Comparison of ENCODE assay signal across 20 cellular contexts in the genomic region with DNA sequence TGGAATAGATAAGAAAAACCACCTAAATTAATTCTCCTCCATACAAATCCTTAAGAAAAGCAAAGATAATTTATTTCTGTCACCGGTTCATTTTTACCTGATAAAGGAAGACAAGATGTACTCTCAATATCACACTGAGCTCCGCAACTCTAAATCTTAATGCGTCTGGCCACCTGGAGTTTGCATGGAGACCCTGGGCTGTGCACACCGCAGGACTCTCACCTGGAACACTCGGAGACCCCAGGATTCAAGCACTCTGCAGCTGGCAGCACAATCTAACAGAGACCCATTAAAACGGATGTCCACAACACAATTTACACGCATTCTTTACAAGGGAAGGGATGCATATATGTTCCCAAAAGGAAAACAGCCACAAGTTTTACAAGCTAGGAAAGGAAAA.
DNase-seq lines count a peak whose midpoint lies in the region; ATAC-seq and TF ChIP-seq lines count a peak whose summit lies in the region.
"Had no signal": no experiment of that assay in that cellular context is flagged by ENCODE, and none has a peak within 500 bp of the region (broad histone marks: within the 10 kb centered on the region; RNA-seq: fewer than 3 reads in every experiment).

No MANE protein-coding gene starts in this region.

- H3K9me3 Mint-ChIP-seq in WTC11 (no peaks in the 10 kb centered on the region), nephron progenitor cell (no peaks in the 10 kb centered on the region)
- no peaks in the 10 kb centered on the region for H3K9me3 Mint-ChIP-seq in activated CD8-positive, alpha-beta memory T cell treated with anti-CD3 and anti-CD28 coated beads, Interleukin-2, amount 10 ng/mL, durations not matched to agents 7 days and 5 days (ENCODE audit: low read depth)
- H3K9me3 Mint-ChIP-seq: CD8-positive, alpha-beta T cell; IgD-negative memory B cell had no signal

- H3K4me3 Mint-ChIP-seq in WTC11 (no peak overlapping the region), nephron progenitor cell (no peak overlapping the region)
- no peak overlapping the region for H3K4me3 Mint-ChIP-seq in activated CD8-positive, alpha-beta memory T cell treated with anti-CD3 and anti-CD28 coated beads, Interleukin-2, amount 10 ng/mL, durations not matched to agents 7 days and 5 days
- H3K4me3 Mint-ChIP-seq: B cell; CD8-positive, alpha-beta T cell; IgD-negative memory B cell had no signal

- H3K36me3 ChIP-seq in HEK293 (ENCODE audit: control insufficient read depth in 2 of 2, insufficient read depth in 1 of 2, low read length in 2 of 2) = peaks cover 0 to 4% of the 10 kb centered on the region in 2 experiments; a peak in 1 of 3 replicates

- 0 out of 2 replicates have a peak, but pooled peaks cover 3% of the 10 kb centered on the region for H3K4me1 ChIP-seq in HEK293 (ENCODE audit: control insufficient read depth, insufficient read depth, low read length)

- DNase-seq in WTC11 (ENCODE audit: low spot score) = no peak
- no peak for DNase-seq in nephron progenitor cell
- DNase-seq in activated CD8-positive, alpha-beta memory T cell treated with anti-CD3 and anti-CD28 coated beads for 24 hours = no peak
- no peak for DNase-seq in activated CD8-positive, alpha-beta memory T cell treated with anti-CD3 and anti-CD28 coated beads, Interleukin-2, amount 10 ng/mL, durations not matched to agents 7 days and 5 days
- DNase-seq in NCI-H1694 (lab: John Stamatoyannopoulos, UW) = no peak
- DNase-seq: Calu3; CD8-positive, alpha-beta T cell; DMS 273 treated with DMSO at 0.1 percent for 48 hours; DMS53; DND-41; EL; GM23248; HCEC 1CT had no signal

- no peaks in the 10 kb centered on the region for H3K9me3 ChIP-seq in HEK293 (ENCODE audit: control insufficient read depth, insufficient read depth, low read depth, low read length)
- H3K9me3 ChIP-seq: BLaER1 treated with 17β-estradiol and CSF1 and Interleukin-3, amounts not matched to agents 10 nM and 100 nM had no signal

- H3K4me3 ChIP-seq in HEK293 (ENCODE audit: low read depth, low read length) = no peak overlapping the region
- H3K4me3 ChIP-seq: BLaER1 treated with 17β-estradiol and CSF1 and Interleukin-3, amounts not matched to agents 10 nM and 100 nM; GM12878; GM23248 had no signal

- H3K27ac Mint-ChIP-seq in WTC11 = peak overlapping the region; percentile 42
- peak overlapping the region; percentile 68 for H3K27ac Mint-ChIP-seq in nephron progenitor cell
- H3K27ac Mint-ChIP-seq in activated CD8-positive, alpha-beta memory T cell treated with anti-CD3 and anti-CD28 coated beads, Interleukin-2, amount 10 ng/mL, durations not matched to agents 7 days and 5 days = no peak overlapping the region
- H3K27ac Mint-ChIP-seq: B cell; CD8-positive, alpha-beta T cell; IgD-negative memory B cell had no signal

- TF ChIP-seq CTCF in HEK293 (tag by site-specific recombination; IDR thresholded peaks at IDR 0.05) = no peak
- TF ChIP-seq CTCF in WTC11 (IDR thresholded peaks at IDR 0.05) = no peak
- TF ChIP-seq CTCF in nephron progenitor cell (IDR thresholded peaks at IDR 0.05) = no peak

- CTCF ChIA-PET in HEK293 (lab: Yijun Ruan, JAX) = no interaction called here
- CTCF ChIA-PET in WTC11 (lab: Charles Lee) = interaction anchor here (0.6 to 2.5 kb wide), 2 partner anchors 24 to 236 kb away, joined by 3 to 8 read pairs; no protein-coding TSS in a partner anchor
- CTCF ChIA-PET in activated CD8-positive, alpha-beta memory T cell treated with anti-CD3 and anti-CD28 coated beads, Interleukin-2, amount 10 ng/mL, durations not matched to agents 7 days and 5 days (lab: Charles Lee) = no interaction called here

- POLR2A ChIA-PET in HEK293 (lab: Yijun Ruan, JAX) (no interaction called here), WTC11 (lab: Charles Lee) (no interaction called here)

- ATAC-seq in WTC11 = no peak
- ATAC-seq in HG02642 (IDR thresholded peaks at IDR 0.05; ENCODE audit: poor library complexity, unreplicated experiment) = no peak
- ATAC-seq in activated CD8-positive, alpha-beta memory T cell treated with anti-CD3 and anti-CD28 coated beads, Interleukin-2, amount 10 ng/mL, durations not matched to agents 7 days and 5 days = no peak
- ATAC-seq: CD8-positive, alpha-beta T cell; GM12878; HepG2 had no signal

- no peak overlapping the region for H3K27ac ChIP-seq in HEK293 (ENCODE audit: extremely low read depth, low read depth, low read length)
- H3K27ac ChIP-seq: BLaER1 treated with 17β-estradiol and CSF1 and Interleukin-3, amounts not matched to agents 10 nM and 100 nM; GM23248 had no signal

- H3K36me3 Mint-ChIP-seq in WTC11 = no peaks in the 10 kb centered on the region
- H3K36me3 Mint-ChIP-seq in nephron progenitor cell (ENCODE audit: low read depth) = peaks cover 17% of the 10 kb centered on the region
- no peaks in the 10 kb centered on the region for H3K36me3 Mint-ChIP-seq in activated CD8-positive, alpha-beta memory T cell treated with anti-CD3 and anti-CD28 coated beads, Interleukin-2, amount 10 ng/mL, durations not matched to agents 7 days and 5 days
- H3K36me3 Mint-ChIP-seq: IgD-negative memory B cell had no signal

- H3K4me1 Mint-ChIP-seq in WTC11 (peaks cover 56% of the 10 kb centered on the region), nephron progenitor cell (peaks cover 98% of the 10 kb centered on the region)
- no peaks in the 10 kb centered on the region for H3K4me1 Mint-ChIP-seq in activated CD8-positive, alpha-beta memory T cell treated with anti-CD3 and anti-CD28 coated beads, Interleukin-2, amount 10 ng/mL, durations not matched to agents 7 days and 5 days
- H3K4me1 Mint-ChIP-seq: B cell, IgD-negative memory B cell had no signal

- H3K27me3 Mint-ChIP-seq in WTC11 (ENCODE audit: low read depth) (no peaks in the 10 kb centered on the region), nephron progenitor cell (ENCODE audit: low read depth, poor library complexity) (no peaks in the 10 kb centered on the region)
- peaks cover 7% of the 10 kb centered on the region for H3K27me3 Mint-ChIP-seq in activated CD8-positive, alpha-beta memory T cell treated with anti-CD3 and anti-CD28 coated beads, Interleukin-2, amount 10 ng/mL, durations not matched to agents 7 days and 5 days
- H3K27me3 Mint-ChIP-seq: B cell, IgD-negative memory B cell had no signal

TF ChIP-seq in HEK293, 187 proteins besides CTCF, POLR2A, EP300 and RAD21:
- TF ChIP-seq BCL11B (tag by site-specific recombination; IDR thresholded peaks at IDR 0.05; ENCODE audit: low read depth) = no peak
- no peak for TF ChIP-seq GLIS1 (tag by site-specific recombination; IDR thresholded peaks at IDR 0.05)
- TF ChIP-seq, protein P1, sequence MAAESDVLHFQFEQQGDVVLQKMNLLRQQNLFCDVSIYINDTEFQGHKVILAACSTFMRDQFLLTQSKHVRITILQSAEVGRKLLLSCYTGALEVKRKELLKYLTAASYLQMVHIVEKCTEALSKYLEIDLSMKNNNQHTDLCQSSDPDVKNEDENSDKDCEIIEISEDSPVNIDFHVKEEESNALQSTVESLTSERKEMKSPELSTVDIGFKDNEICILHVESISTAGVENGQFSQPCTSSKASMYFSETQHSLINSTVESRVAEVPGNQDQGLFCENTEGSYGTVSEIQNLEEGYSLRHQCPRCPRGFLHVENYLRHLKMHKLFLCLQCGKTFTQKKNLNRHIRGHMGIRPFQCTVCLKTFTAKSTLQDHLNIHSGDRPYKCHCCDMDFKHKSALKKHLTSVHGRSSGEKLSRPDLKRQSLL (tag by site-specific recombination; IDR thresholded peaks at IDR 0.05) = no peak
- TF ChIP-seq ZNF670 (tag by site-specific recombination; IDR thresholded peaks at IDR 0.05; ENCODE audit: low read depth) = no peak
- peak; percentile 78 for TF ChIP-seq ZIC2 (tag by site-specific recombination; IDR thresholded peaks at IDR 0.05)
- no peak for TF ChIP-seq ZFP3 (tag by site-specific recombination; IDR thresholded peaks at IDR 0.05; ENCODE audit: low read depth)
- no peak for TF ChIP-seq MEIS1 (CRISPR knock-in tag; IDR thresholded peaks at IDR 0.05; ENCODE audit: borderline replicate concordance)

TF ChIP-seq in WTC11, 78 proteins besides CTCF, POLR2A, EP300 and RAD21 (continues in another document):
- TF ChIP-seq, protein P2, sequence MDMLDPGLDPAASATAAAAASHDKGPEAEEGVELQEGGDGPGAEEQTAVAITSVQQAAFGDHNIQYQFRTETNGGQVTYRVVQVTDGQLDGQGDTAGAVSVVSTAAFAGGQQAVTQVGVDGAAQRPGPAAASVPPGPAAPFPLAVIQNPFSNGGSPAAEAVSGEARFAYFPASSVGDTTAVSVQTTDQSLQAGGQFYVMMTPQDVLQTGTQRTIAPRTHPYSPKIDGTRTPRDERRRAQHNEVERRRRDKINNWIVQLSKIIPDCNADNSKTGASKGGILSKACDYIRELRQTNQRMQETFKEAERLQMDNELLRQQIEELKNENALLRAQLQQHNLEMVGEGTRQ (CRISPR knock-in tag; IDR thresholded peaks at IDR 0.05) = no peak
- TF ChIP-seq, protein P3, sequence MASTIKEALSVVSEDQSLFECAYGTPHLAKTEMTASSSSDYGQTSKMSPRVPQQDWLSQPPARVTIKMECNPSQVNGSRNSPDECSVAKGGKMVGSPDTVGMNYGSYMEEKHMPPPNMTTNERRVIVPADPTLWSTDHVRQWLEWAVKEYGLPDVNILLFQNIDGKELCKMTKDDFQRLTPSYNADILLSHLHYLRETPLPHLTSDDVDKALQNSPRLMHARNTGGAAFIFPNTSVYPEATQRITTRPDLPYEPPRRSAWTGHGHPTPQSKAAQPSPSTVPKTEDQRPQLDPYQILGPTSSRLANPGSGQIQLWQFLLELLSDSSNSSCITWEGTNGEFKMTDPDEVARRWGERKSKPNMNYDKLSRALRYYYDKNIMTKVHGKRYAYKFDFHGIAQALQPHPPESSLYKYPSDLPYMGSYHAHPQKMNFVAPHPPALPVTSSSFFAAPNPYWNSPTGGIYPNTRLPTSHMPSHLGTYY (CRISPR knock-in tag; IDR thresholded peaks at IDR 0.05) = no peak
- TF ChIP-seq ZNF396 (CRISPR knock-in tag; IDR thresholded peaks at IDR 0.05; ENCODE audit: borderline replicate concordance) (no peak), TEAD1 (CRISPR knock-in tag; IDR thresholded peaks at IDR 0.05) (no peak), FOXP1 (CRISPR knock-in tag; IDR thresholded peaks at IDR 0.05; ENCODE audit: borderline replicate concordance) (no peak), ZNF423 (CRISPR knock-in tag; IDR thresholded peaks at IDR 0.05) (0 out of 2 replicates have a peak, but pooled peaks have one; percentile 18), ZNF232 (CRISPR knock-in tag; IDR thresholded peaks at IDR 0.05) (no peak)
- TF ChIP-seq, protein P4, sequence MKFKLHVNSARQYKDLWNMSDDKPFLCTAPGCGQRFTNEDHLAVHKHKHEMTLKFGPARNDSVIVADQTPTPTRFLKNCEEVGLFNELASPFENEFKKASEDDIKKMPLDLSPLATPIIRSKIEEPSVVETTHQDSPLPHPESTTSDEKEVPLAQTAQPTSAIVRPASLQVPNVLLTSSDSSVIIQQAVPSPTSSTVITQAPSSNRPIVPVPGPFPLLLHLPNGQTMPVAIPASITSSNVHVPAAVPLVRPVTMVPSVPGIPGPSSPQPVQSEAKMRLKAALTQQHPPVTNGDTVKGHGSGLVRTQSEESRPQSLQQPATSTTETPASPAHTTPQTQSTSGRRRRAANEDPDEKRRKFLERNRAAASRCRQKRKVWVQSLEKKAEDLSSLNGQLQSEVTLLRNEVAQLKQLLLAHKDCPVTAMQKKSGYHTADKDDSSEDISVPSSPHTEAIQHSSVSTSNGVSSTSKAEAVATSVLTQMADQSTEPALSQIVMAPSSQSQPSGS (CRISPR knock-in tag; IDR thresholded peaks at IDR 0.05; ENCODE audit: borderline replicate concordance, low read depth) = no peak
